8 cellular contexts compared by ENCODE assay signal in genomic region chr1:8031176-8031785, GRCh38. TPM values are rescaled to one million over a fixed set of nuclear protein-coding genes. Genes with fewer than 3 reads are reported as not detected.
DNase-seq lines count a peak whose midpoint lies in the region; ATAC-seq and TF ChIP-seq lines count a peak whose summit lies in the region.

No MANE protein-coding gene starts in this region.

- peak overlapping the region; percentile 12 for H3K9ac ChIP-seq in skeletal muscle satellite cell (ENCODE audit: low read depth, low read length)

- no peaks in the 10 kb centered on the region for H4K20me1 ChIP-seq in PC-9 (ENCODE audit: insufficient read depth)

- H3K4me1 ChIP-seq in PC-9 (replicated peaks; ENCODE audit: insufficient read depth) (peaks cover 44% of the 10 kb centered on the region), skeletal muscle satellite cell (ENCODE audit: control insufficient read depth, insufficient read depth, low read length) (peaks cover 40% of the 10 kb centered on the region)

- H3K27ac ChIP-seq in PC-9 = 0 out of 2 replicates have a peak overlapping the region, but pooled peaks have one; percentile 26

- POLR2A ChIA-PET in PC-9 (lab: Charles Lee; ENCODE audit: unreplicated experiment) = interaction anchor here (0.6 kb wide), 1 partner anchor 13 kb away, joined by 5 read pairs; no protein-coding TSS in a partner anchor

- DNase-seq in AG09309 (ENCODE audit: low read depth) (no peak), GM12864 (ENCODE audit: low read depth) (no peak), PC-9 (no peak), epithelial cell of esophagus (ENCODE audit: low read depth) (peak; percentile 63), iPS-NIHi7 (ENCODE audit: extremely low spot score) (no peak), HuH-7.5 (ENCODE audit: low spot score) (no peak)

- H3K9me2 ChIP-seq in PC-9 (ENCODE audit: insufficient read depth) = no peaks in the 10 kb centered on the region

- H3K36me3 ChIP-seq in PC-9 (ENCODE audit: low read depth) = no peaks in the 10 kb centered on the region
- H3K36me3 ChIP-seq in skeletal muscle satellite cell (ENCODE audit: insufficient read depth, low read length) = no peaks in the 10 kb centered on the region

- no peak overlapping the region for H2AFZ ChIP-seq in PC-9

- CTCF ChIA-PET in PC-9 (lab: Charles Lee) = interaction anchor here (0.6 to 1.0 kb wide), 5 partner anchors 9 to 319 kb away, joined by 3 to 7 read pairs (median 3); no protein-coding TSS in a partner anchor

- peaks cover 27% of the 10 kb centered on the region for H3F3A ChIP-seq in PC-9 (ENCODE audit: insufficient read depth, low read depth)

- peaks cover 21% of the 10 kb centered on the region for H3K79me2 ChIP-seq in PC-9 (ENCODE audit: low read depth)

- TF ChIP-seq CTCF in AG09309 (IDR thresholded peaks at IDR 0.05; ENCODE audit: control insufficient read depth, insufficient read depth, low read depth, low read length, missing control alignments) = peak; percentile 56
- TF ChIP-seq CTCF in GM12864 (IDR thresholded peaks at IDR 0.05; ENCODE audit: low read depth, low read length, missing control alignments) = peak; percentile 35
- peak; percentile 77 for TF ChIP-seq CTCF in PC-9 (conservative IDR thresholded peaks at IDR 0.05)
- peak; percentile 57 for TF ChIP-seq CTCF in epithelial cell of esophagus (IDR thresholded peaks at IDR 0.05; ENCODE audit: insufficient read depth, low read depth, low read length, missing control alignments)

- H3K4me3 ChIP-seq in AG09309 (ENCODE audit: control insufficient read depth, low read depth, low read length) (no peak overlapping the region), GM12864 (ENCODE audit: low read depth, low read length) (no peak overlapping the region), PC-9 (no peak overlapping the region), epithelial cell of esophagus (ENCODE audit: low read length) (no peak overlapping the region), skeletal muscle satellite cell (ENCODE audit: low read length) (no peak overlapping the region)

- H3K4me2 ChIP-seq in PC-9 (0 out of 2 replicates have a peak overlapping the region, but pooled peaks have one; percentile 19), skeletal muscle satellite cell (ENCODE audit: low read length) (no peak overlapping the region)

- BruUV-seq in PC-9 (replicated peaks; lab: Mats Ljungman, UMichigan) = no TSS peak

- no peak for ATAC-seq in HG03354 (IDR thresholded peaks at IDR 0.05; ENCODE audit: poor library complexity, severe bottlenecking, unreplicated experiment)

- intact Hi-C loops in PC-9 (cut with micrococcal nuclease; ENCODE audit: unreplicated experiment) = loop anchor here (1.0 kb wide), 1 partner anchor 49 kb away; no protein-coding TSS in a partner anchor

- H3K27me3 ChIP-seq in PC-9 (ENCODE audit: insufficient read depth, low read depth) (no peaks in the 10 kb centered on the region), skeletal muscle satellite cell (ENCODE audit: control insufficient read depth, insufficient read depth, low read length) (no peaks in the 10 kb centered on the region)

- H3K9me3 ChIP-seq in PC-9 (ENCODE audit: insufficient read depth, low read depth) = no peaks in the 10 kb centered on the region
- no peaks in the 10 kb centered on the region for H3K9me3 ChIP-seq in skeletal muscle satellite cell (replicated peaks; ENCODE audit: low read length)

RNA-seq across cellular contexts. Expression of gene ERRFI1, which starts 5.2 kb away (rescaled TPM):
- total RNA-seq in PC-9 (2021) = 44.9 and 47.8 TPM in 2 replicates
- 38.3 and 86.7 TPM in 2 replicates for total RNA-seq in skeletal muscle satellite cell (2012; rRNA removed)
